In genomic region chr2:6425037-6425436, GRCh38 we compare ENCODE assay signal across 25 cellular contexts.
DNase-seq lines count a peak whose midpoint lies in the region; ATAC-seq and TF ChIP-seq lines count a peak whose summit lies in the region.
"Had no signal": no experiment of that assay in that cellular context is flagged by ENCODE, and none has a peak within 500 bp of the region (broad histone marks: within the 10 kb centered on the region; RNA-seq: fewer than 3 reads in every experiment).

No MANE protein-coding gene starts in this region.

- H4K20me1 ChIP-seq in SK-N-SH (ENCODE audit: insufficient read depth) (no peaks in the 10 kb centered on the region), smooth muscle cell (ENCODE audit: low read depth) (no peaks in the 10 kb centered on the region)
- H4K20me1 ChIP-seq: BLaER1 had no signal

- H3K4me2 ChIP-seq in SK-N-SH (no peak overlapping the region), smooth muscle cell (no peak overlapping the region)
- H3K4me2 ChIP-seq: BLaER1 had no signal

- no peaks in the 10 kb centered on the region for H3K27me3 Mint-ChIP-seq in glutamatergic neuron (ENCODE audit: unreplicated experiment)
- H3K27me3 Mint-ChIP-seq: CD4-positive, alpha-beta memory T cell; CD4-positive, CD25-positive, alpha-beta regulatory T cell; CD8-positive, alpha-beta memory T cell had no signal

- TF ChIP-seq CTCF in SK-N-SH (IDR thresholded peaks at IDR 0.05) (no peak), glutamatergic neuron (IDR thresholded peaks at IDR 0.05; ENCODE audit: partially characterized antibody, unreplicated experiment) (no peak), smooth muscle cell (IDR thresholded peaks at IDR 0.05; ENCODE audit: borderline replicate concordance, insufficient read depth, poor library complexity, severe bottlenecking) (no peak), tibial nerve (IDR thresholded peaks at IDR 0.05) (no peak)

- no peaks in the 10 kb centered on the region for H3F3A ChIP-seq in SK-N-SH (replicated peaks; ENCODE audit: insufficient read depth)
- peaks cover 3% of the 10 kb centered on the region for H3F3A ChIP-seq in smooth muscle cell (ENCODE audit: low read depth)

- TF ChIP-seq EP300 in SK-N-SH (IDR thresholded peaks at IDR 0.05; ENCODE audit: borderline replicate concordance in 1 of 2, low read depth in 1 of 2, low read length in 1 of 2) (no peak), tibial nerve (IDR thresholded peaks at IDR 0.05) (no peak)

- H3K4me3 ChIP-seq in SK-N-SH (ENCODE audit: low read depth in 2 of 2, low read length in 1 of 2) (no peak overlapping the region), smooth muscle cell (no peak overlapping the region), tibial nerve (no peak overlapping the region)
- H3K4me3 ChIP-seq: BLaER1, GM12878 had no signal

- H3K9me2 ChIP-seq in SK-N-SH = no peaks in the 10 kb centered on the region

- TF ChIP-seq RAD21 in SK-N-SH (IDR thresholded peaks at IDR 0.05; ENCODE audit: low read length) = no peak

- CTCF ChIA-PET in SK-N-SH (lab: Yijun Ruan, JAX) = no interaction called here

- no peaks in the 10 kb centered on the region for H3K9me3 Mint-ChIP-seq in glutamatergic neuron (ENCODE audit: unreplicated experiment)

- no peak for TF ChIP-seq POLR2A in tibial nerve (IDR thresholded peaks at IDR 0.05)

- no peak overlapping the region for H3K27ac Mint-ChIP-seq in glutamatergic neuron (ENCODE audit: unreplicated experiment)
- H3K27ac Mint-ChIP-seq: CD4-positive, alpha-beta memory T cell; CD4-positive, CD25-positive, alpha-beta regulatory T cell; CD8-positive, alpha-beta memory T cell had no signal

- DNase-seq in SK-N-SH = no peak
- DNase-seq in NCI-H69 (lab: John Stamatoyannopoulos, UW) = peak; percentile 7
- no peak for DNase-seq in glutamatergic neuron
- DNase-seq in smooth muscle cell (lab: John Stamatoyannopoulos, UW; ENCODE audit: unreplicated experiment) = no peak
- DNase-seq in tibial nerve (ENCODE audit: low spot score in 2 of 2) = no peak
- no peak for DNase-seq in OCI-M2 (lab: John Stamatoyannopoulos, UW; ENCODE audit: unreplicated experiment)
- DNase-seq: 8988T; ACHN; BE2C; C1 segment of cervical spinal cord; CD4-positive, alpha-beta memory T cell; CD4-positive, CD25-positive, alpha-beta regulatory T cell; CD8-positive, alpha-beta memory T cell; COR-L47; DMS 273 treated with DMSO at 0.1 percent for 48 hours; DMS153; DMS53; DMS79; DND-41; EL; GDM1 had no signal

- POLR2A ChIA-PET in SK-N-SH (lab: Yijun Ruan, JAX) = no interaction called here

- H3K4me3 Mint-ChIP-seq in glutamatergic neuron (ENCODE audit: unreplicated experiment) = peak overlapping the region; percentile 37
- H3K4me3 Mint-ChIP-seq: CD14-positive monocyte; CD4-positive, CD25-positive, alpha-beta regulatory T cell; CD8-positive, alpha-beta memory T cell had no signal

- peaks cover 0 to 5% of the 10 kb centered on the region in 2 experiments; a peak in 3 of 4 replicates for H3K4me1 ChIP-seq in SK-N-SH (ENCODE audit: control insufficient read depth in 1 of 2, insufficient read depth in 2 of 2, low read depth in 1 of 2, low read length in 1 of 2)
- peaks cover 7% of the 10 kb centered on the region for H3K4me1 ChIP-seq in smooth muscle cell (ENCODE audit: low read depth)
- no peaks in the 10 kb centered on the region for H3K4me1 ChIP-seq in tibial nerve
- H3K4me1 ChIP-seq: BE2C, BLaER1 had no signal

- H3K4me1 Mint-ChIP-seq in glutamatergic neuron (ENCODE audit: low read depth, unreplicated experiment) = peaks cover 21% of the 10 kb centered on the region
- H3K4me1 Mint-ChIP-seq: CD14-positive monocyte; CD4-positive, alpha-beta memory T cell; CD4-positive, CD25-positive, alpha-beta regulatory T cell; CD8-positive, alpha-beta memory T cell had no signal

- no peak for ATAC-seq in SK-N-SH treated with all-trans-retinoic acid at 6 μM for 48 hours
- ATAC-seq: GM12878 had no signal

- H3K9ac ChIP-seq in SK-N-SH = no peak overlapping the region
- H3K9ac ChIP-seq in smooth muscle cell (ENCODE audit: low read depth) = no peak overlapping the region
- H3K9ac ChIP-seq: BLaER1 had no signal

- H3K27ac ChIP-seq in SK-N-SH (ENCODE audit: low read depth in 2 of 2, low read length in 1 of 2) = no peak overlapping the region
- peak overlapping the region; percentile 66 for H3K27ac ChIP-seq in smooth muscle cell (ENCODE audit: low read depth)
- no peak overlapping the region for H3K27ac ChIP-seq in tibial nerve
- H3K27ac ChIP-seq: BLaER1 had no signal

- H3K36me3 ChIP-seq in SK-N-SH (replicated peaks in 1 of 2; ENCODE audit: control insufficient read depth in 1 of 2, insufficient read depth in 2 of 2, low read length in 1 of 2) (no peaks in the 10 kb centered on the region), smooth muscle cell (ENCODE audit: low read depth) (no peaks in the 10 kb centered on the region), tibial nerve (no peaks in the 10 kb centered on the region)
- H3K36me3 ChIP-seq: BE2C, BLaER1 had no signal

- no peaks in the 10 kb centered on the region for H3K36me3 Mint-ChIP-seq in glutamatergic neuron (ENCODE audit: unreplicated experiment)
- H3K36me3 Mint-ChIP-seq: CD14-positive monocyte; CD4-positive, alpha-beta memory T cell; CD4-positive, CD25-positive, alpha-beta regulatory T cell; CD8-positive, alpha-beta memory T cell had no signal

- H3K9me3 ChIP-seq in SK-N-SH (no peaks in the 10 kb centered on the region), smooth muscle cell (replicated peaks; ENCODE audit: low read depth) (no peaks in the 10 kb centered on the region), tibial nerve (peaks cover 0 to 10% (median 0%) of the 10 kb centered on the region in 4 donors)
- H3K9me3 ChIP-seq: BE2C, BLaER1 had no signal

- H2AFZ ChIP-seq in SK-N-SH (ENCODE audit: low read depth) = no peak overlapping the region
- no peak overlapping the region for H2AFZ ChIP-seq in smooth muscle cell (ENCODE audit: low read depth)

- H3K79me2 ChIP-seq in SK-N-SH (ENCODE audit: insufficient read depth) = no peaks in the 10 kb centered on the region
- no peaks in the 10 kb centered on the region for H3K79me2 ChIP-seq in smooth muscle cell (ENCODE audit: low read depth)

- 62% methylated on average over 3 of the region's 3 CpGs for WGBS in SK-N-SH (ENCODE audit: low lambda C conversion rate)
- 61% methylated on average over 3 of the region's 3 CpGs for WGBS in smooth muscle cell (ENCODE audit: low lambda C conversion rate)
- 91 to 92% methylated on average over 3 of the region's 3 CpGs for WGBS in tibial nerve, 2 donors

- H3K27me3 ChIP-seq in SK-N-SH (ENCODE audit: insufficient read depth) = no peaks in the 10 kb centered on the region
- H3K27me3 ChIP-seq in smooth muscle cell (ENCODE audit: low read depth) = no peaks in the 10 kb centered on the region
- no peaks in the 10 kb centered on the region for H3K27me3 ChIP-seq in tibial nerve
- H3K27me3 ChIP-seq: BE2C, BLaER1 had no signal

TF ChIP-seq in SK-N-SH treated with all-trans-retinoic acid at 6 μM for 48 hours, 23 proteins besides CTCF, POLR2A, EP300 and RAD21 (continues in another document):
- TF ChIP-seq TSHZ2 (CRISPR knock-in tag; IDR thresholded peaks at IDR 0.05) = 0 out of 2 replicates have a peak, but pooled peaks have one; percentile 24
- TF ChIP-seq ISL1 (CRISPR knock-in tag; IDR thresholded peaks at IDR 0.05) = peak; percentile 87

TF ChIP-seq in SK-N-SH, 30 proteins besides CTCF, POLR2A, EP300 and RAD21:
- TF ChIP-seq FOXJ3 (CRISPR knock-in tag; IDR thresholded peaks at IDR 0.05) (no peak), TAF1 (IDR thresholded peaks at IDR 0.05; ENCODE audit: borderline replicate concordance, low read depth, low read length) (no peak)
